20 cellular contexts compared by ENCODE assay signal in the genomic region with DNA sequence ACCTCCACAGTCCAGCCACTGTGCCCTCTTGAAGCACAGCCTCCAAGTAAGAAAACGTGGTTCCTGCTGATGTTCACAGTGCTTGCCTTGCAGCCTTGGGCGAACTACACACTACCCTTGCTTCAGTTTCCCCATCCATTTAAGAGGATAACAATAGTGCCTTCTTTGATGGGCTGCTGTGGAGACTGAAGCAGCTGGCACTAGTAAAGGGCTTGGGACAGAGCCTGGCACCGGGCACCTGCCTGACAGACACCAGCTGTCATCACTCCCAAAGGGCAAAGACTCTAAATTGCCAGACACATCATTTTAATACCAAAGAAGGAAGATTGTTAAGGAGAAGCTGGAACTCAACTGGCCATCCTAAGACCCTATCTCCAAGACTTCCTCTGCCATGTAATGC. TPM values are rescaled to one million over a fixed set of nuclear protein-coding genes. Genes with fewer than 3 reads are reported as not detected.
"Had no signal": no experiment of that assay in that cellular context is flagged by ENCODE, and none has a peak within 500 bp of the region (broad histone marks: within the 10 kb centered on the region; RNA-seq: fewer than 3 reads in every experiment).

No MANE protein-coding gene starts in this region.

- DNase-seq: activated CD4-positive, alpha-beta T cell treated with anti-CD3 and anti-CD28 coated beads for 4 hours; activated CD4-positive, alpha-beta T cell treated with anti-CD3 and anti-CD28 coated beads, Interleukin-2, amount 50 U/mL, for 48 hours; activated CD4-positive, CD25-positive, alpha-beta regulatory T cell; activated naive CD4-positive, alpha-beta T cell treated with Interleukin-2 at 50 U/mL for 16 hours; activated naive CD8-positive, alpha-beta T cell treated with anti-CD3 and anti-CD28 coated beads for 36 hours; activated T-cell treated with anti-CD3 and anti-CD28 coated beads, Interleukin-2, amount 50 U/mL, for 48 hours; left ventricle myocardium superior; right lobe of liver; stimulated activated CD4-positive, alpha-beta T cell treated with anti-CD3 and anti-CD28 coated beads, Interleukin-2, amount 100 ng/mL, for 24 hours; stimulated activated naive CD8-positive, alpha-beta T cell treated with anti-CD3 and anti-CD28 coated beads, Interleukin-15, amount 100 ng/mL, for 72 hours; T-helper 17 cell; testis; trophoblast cell; uterus had no signal

- FAIRE-seq: endometrium had no signal

- H3K27ac ChIP-seq: coronary artery, right lobe of liver, skin epidermis, testis, uterus had no signal

RNA-seq across cellular contexts. Expression of a gene that starts 3.1 kb away (rescaled TPM):
- total RNA-seq: activated naive CD8-positive, alpha-beta T cell treated with anti-CD3 and anti-CD28 coated beads for 36 hours; epithelial cell of proximal tubule; fibroblast of villous mesenchyme; glomerular endothelial cell; left ventricle myocardium superior had no signal
